ENCODE assay signal across 8 cellular contexts in genomic region chr11:119094816-119095065, GRCh38. TPM values are rescaled to one million over a fixed set of nuclear protein-coding genes. Genes with fewer than 3 reads are reported as not detected.
A peak's percentile ranks its signal among the peaks of the same experiment; 100 is the strongest.
DNase-seq lines count a peak whose midpoint lies in the region; ATAC-seq and TF ChIP-seq lines count a peak whose summit lies in the region.

No MANE protein-coding gene starts in this region.

- H3K4me1 Mint-ChIP-seq in CD14-positive monocyte, result peaks cover 47% of the 10 kb centered on the region

- no peaks in the 10 kb centered on the region for H3K27me3 ChIP-seq in layer of hippocampus (ENCODE audit: control insufficient read depth, insufficient read depth, low read length)

- intact Hi-C loops in CD14-positive monocyte (cut with micrococcal nuclease), result loop anchor here (2.0 to 10.0 kb wide), 2 partner anchors 38 to 100 kb away; partner anchors contain the start of gene HYOU1 (in 1 of the 2)

- ATAC-seq in GM18519 (IDR thresholded peaks at IDR 0.05; ENCODE audit: low FRiP score, unreplicated experiment), result peak; percentile 21
- ATAC-seq in HG03025 (IDR thresholded peaks at IDR 0.05; ENCODE audit: low FRiP score, unreplicated experiment), result peak; percentile 40

- POLR2A ChIA-PET in RWPE1 (lab: Yijun Ruan, JAX; ENCODE audit: low non-redundant PET), result interaction anchor here (0.6 to 0.7 kb wide), 2 partner anchors 10 to 27 kb away, joined by 3 to 4 read pairs; partner anchors contain the start of genes HMBS and VPS11

- CTCF ChIA-PET in RWPE1 (lab: Yijun Ruan, JAX), result interaction anchor here (0.6 to 1.5 kb wide), 6 partner anchors 9 to 558 kb away, joined by 3 to 10 read pairs (median 4); partner anchors contain the start of genes C2CD2L and HINFP

- TF ChIP-seq CTCF in CD14-positive monocyte (IDR thresholded peaks at IDR 0.05), result peak; percentile 74
- peak; percentile 77 for TF ChIP-seq CTCF in RWPE1 (conservative IDR thresholded peaks at IDR 0.05; ENCODE audit: low read depth)

- H3K27ac Mint-ChIP-seq in CD14-positive monocyte, result peak overlapping the region; percentile 84 to 92 (median 91)

- peak overlapping the region; percentile 87 to 91 for H3K4me3 Mint-ChIP-seq in CD14-positive monocyte

- H3K27ac ChIP-seq in RWPE1, result peak overlapping the region; percentile 89
- peak overlapping the region; percentile 90 for H3K27ac ChIP-seq in layer of hippocampus (ENCODE audit: low read depth, low read length)

- H3K9me3 Mint-ChIP-seq in CD14-positive monocyte, result no peaks in the 10 kb centered on the region

- peaks cover 0 to 1% (median 0%) of the 10 kb centered on the region in 3 donors for H3K27me3 Mint-ChIP-seq in CD14-positive monocyte (ENCODE audit: low read depth in 3 of 3)

- H3K36me3 Mint-ChIP-seq in CD14-positive monocyte, result peaks cover 32 to 37% of the 10 kb centered on the region in 2 donors

- DNase-seq in CD14-positive monocyte (ENCODE audit: low spot score) (peak; percentile 81), RWPE1 (ENCODE audit: low spot score) (peak; percentile 34), cerebellum (ENCODE audit: low spot score) (peak; percentile 77), T1000 (lab: John Stamatoyannopoulos, UW) (no peak)
- peak; percentile 55 to 59 for DNase-seq in stimulated activated CD4-positive, alpha-beta T cell treated with anti-CD3 and anti-CD28 coated beads, Interleukin-4, amount 100 ng/mL, for 4 hours

RNA-seq across cellular contexts. Expression of gene DPAGT1, which starts 6.9 kb away (rescaled TPM):
- polyA plus RNA-seq in CD14-positive monocyte, result 10 to 100 TPM; 37.0 to 39.7 TPM
- 12.0 TPM for total RNA-seq in cerebellum

RNA-seq across cellular contexts. Expression of gene HMBS, which starts 10.1 kb away (rescaled TPM):
- 10 to 100 TPM; 25.2 to 26.4 TPM for polyA plus RNA-seq in CD14-positive monocyte
- total RNA-seq in cerebellum, result 4.9 TPM

RNA-seq across cellular contexts. Expression of gene C2CD2L, which starts 12.4 kb away (rescaled TPM):
- polyA plus RNA-seq in CD14-positive monocyte, result 1 to 10 TPM; 3.8 to 6.4 TPM
- 6.2 TPM for total RNA-seq in cerebellum

RNA-seq across cellular contexts. Expression of gene HINFP, which starts 26.6 kb away (rescaled TPM):
- 1 to 10 TPM; 8.0 to 8.6 TPM for polyA plus RNA-seq in CD14-positive monocyte
- 31.0 TPM for total RNA-seq in cerebellum

RNA-seq across cellular contexts. Expression of gene VPS11, which starts 27.1 kb away (rescaled TPM):
- 10 to 100 TPM; 43.3 to 56.6 TPM for polyA plus RNA-seq in CD14-positive monocyte
- 20.6 TPM for total RNA-seq in cerebellum
